In the genomic region with DNA sequence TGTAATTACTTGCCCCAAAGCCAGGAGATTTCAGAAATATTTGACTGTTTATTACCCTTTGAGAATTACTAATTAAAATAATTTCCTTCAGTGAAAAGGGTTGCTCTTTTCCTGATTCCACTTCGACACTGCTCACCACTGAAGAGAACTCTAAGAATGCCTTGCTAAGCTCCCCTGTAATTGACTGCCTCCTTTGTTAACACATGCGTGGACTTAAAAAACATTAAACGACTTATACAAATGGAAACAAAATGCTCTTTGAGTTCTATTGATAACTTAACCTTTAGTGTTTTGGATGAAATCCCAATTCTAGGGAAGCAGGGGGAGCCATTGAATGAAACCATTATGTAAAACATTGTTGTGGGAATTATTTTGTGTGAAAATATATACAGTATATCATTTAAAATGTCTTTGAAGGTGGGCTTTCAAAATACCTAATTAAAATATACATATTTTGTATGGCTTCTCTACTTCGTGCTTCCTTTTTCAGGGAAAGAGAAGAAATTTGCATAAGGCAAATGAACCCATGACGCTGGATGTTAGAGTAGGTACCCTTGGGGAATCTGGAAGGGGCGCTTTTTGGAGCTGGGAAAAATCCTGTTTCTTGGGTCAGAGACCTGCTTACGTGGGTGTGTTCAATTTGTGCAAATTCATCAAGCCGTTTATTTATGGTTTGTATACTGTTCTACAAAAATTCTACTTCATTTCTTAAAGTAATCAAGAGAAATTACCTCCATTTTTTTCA, we compare ENCODE assay signal across 21 cellular contexts.
DNase-seq lines count a peak whose midpoint lies in the region; ATAC-seq, FAIRE-seq and TF ChIP-seq lines count a peak whose summit lies in the region.
"Had no signal": no experiment of that assay in that cellular context is flagged by ENCODE, and none has a peak within 500 bp of the region (broad histone marks: within the 10 kb centered on the region; RNA-seq: fewer than 3 reads in every experiment).

No MANE protein-coding gene starts in this region.

- 49% methylated on average over 7 of the region's 8 CpGs for WGBS in HUES64
- 3% methylated on average over 8 of the region's 8 CpGs for WGBS in K562 (ENCODE audit: insufficient coverage, low coverage, missing lambda C conversion rate)

- CTCF ChIA-PET in K562 (lab: Yijun Ruan, JAX; ENCODE audit: low intra/inter-chr PET ratio), result no interaction called here

- BruUV-seq in K562 (replicated peaks; lab: Mats Ljungman, UMichigan), result no TSS peak

- H2AFZ ChIP-seq in K562 (ENCODE audit: low read depth, low read length) (0 out of 2 replicates have a peak overlapping the region, but pooled peaks have one; percentile 2), neural progenitor cell (replicated peaks) (no peak overlapping the region)

- peak overlapping the region; percentile 35; the same call in 1 of the 2 replicates for H3K27ac ChIP-seq in HUES64 (ENCODE audit: low read depth, low read length)
- no peak overlapping the region for H3K27ac ChIP-seq in K562 (ENCODE audit: extremely low read depth, low read depth, low read length)
- peak overlapping the region; percentile 24 for H3K27ac ChIP-seq in neural progenitor cell
- H3K27ac ChIP-seq: left lung, transverse colon had no signal

- FAIRE-seq in A204.1 (lab: Jason Lieb, UNC), result peak; percentile 34
- no peak for FAIRE-seq in K562 (lab: Jason Lieb, UNC)
- FAIRE-seq: D721Med had no signal

- H3K4me3 ChIP-seq in HUES64 (ENCODE audit: low read length), result no peak overlapping the region
- no peak overlapping the region for H3K4me3 ChIP-seq in K562
- H3K4me3 ChIP-seq in neural progenitor cell, result peak overlapping the region; percentile 17
- H3K4me3 ChIP-seq: left lung, transverse colon had no signal

- no peak overlapping the region for H3K4me3 Mint-ChIP-seq in neural progenitor cell
- no peak overlapping the region for H3K4me3 Mint-ChIP-seq in activated T-helper 2 cell treated with anti-CD3 and anti-CD28 coated beads, Interferon-gamma antibody, Interleukin-2, Interleukin-4, amounts not matched to agents 10 μg/mL and 5 μg/mL and 100 μg/mL, durations not matched to agents 14 hours and 24 hours and 36 hours (ENCODE audit: low read depth)
- H3K4me3 Mint-ChIP-seq: activated B cell treated with CpG ODN at 0.5 μM for 24 hours; activated CD4-positive, alpha-beta memory T cell treated with anti-CD3 and anti-CD28 coated beads for 36 hours; stimulated activated naive CD8-positive, alpha-beta T cell treated with anti-CD3 and anti-CD28 coated beads, Interleukin-15, Interleukin-2, amounts not matched to agents 100 ng/mL and 50 ng/mL, for 24 hours had no signal

- no peaks in the 10 kb centered on the region for H3K9me1 ChIP-seq in K562 (ENCODE audit: control insufficient read depth, insufficient read depth, low read length)

- no peak overlapping the region for H3K9ac ChIP-seq in HUES64 (ENCODE audit: low read depth, low read length)
- no peak overlapping the region for H3K9ac ChIP-seq in K562 (ENCODE audit: insufficient read depth in 1 of 2, low read depth in 2 of 2, low read length in 2 of 2)
- H3K9ac ChIP-seq in neural progenitor cell, result no peak overlapping the region

- peaks cover 25% of the 10 kb centered on the region for H3K4me1 Mint-ChIP-seq in neural progenitor cell
- H3K4me1 Mint-ChIP-seq in activated T-helper 2 cell treated with anti-CD3 and anti-CD28 coated beads, Interferon-gamma antibody, Interleukin-2, Interleukin-4, amounts not matched to agents 10 μg/mL and 5 μg/mL and 100 μg/mL, durations not matched to agents 14 hours and 24 hours and 36 hours (ENCODE audit: low read depth), result peaks cover 1% of the 10 kb centered on the region
- H3K4me1 Mint-ChIP-seq: activated B cell treated with CpG ODN at 0.5 μM for 24 hours had no signal

- TF ChIP-seq POLR2A in K562 (conservative IDR thresholded peaks at IDR 0.05), result no peak

- H3K9me3 ChIP-seq in HUES64 (ENCODE audit: insufficient read depth, low read depth, low read length), result no peaks in the 10 kb centered on the region
- no peaks in the 10 kb centered on the region for H3K9me3 ChIP-seq in K562 (replicated peaks; ENCODE audit: control insufficient read depth, insufficient read depth, low read depth, low read length)
- H3K9me3 ChIP-seq in neural progenitor cell (ENCODE audit: low read depth), result no peaks in the 10 kb centered on the region
- H3K9me3 ChIP-seq: left lung, transverse colon had no signal

- in situ Hi-C loops in K562 (cut with MboI), result no loop called here

- H3K4me2 ChIP-seq in K562 (ENCODE audit: insufficient read depth, low read length) (no peak overlapping the region), neural progenitor cell (peak overlapping the region; percentile 64)

- H3K27ac Mint-ChIP-seq in neural progenitor cell, result no peak overlapping the region
- no peak overlapping the region for H3K27ac Mint-ChIP-seq in activated T-helper 2 cell treated with anti-CD3 and anti-CD28 coated beads, Interferon-gamma antibody, Interleukin-2, Interleukin-4, amounts not matched to agents 10 μg/mL and 5 μg/mL and 100 μg/mL, durations not matched to agents 14 hours and 24 hours and 36 hours
- H3K27ac Mint-ChIP-seq: activated B cell treated with CpG ODN at 0.5 μM for 24 hours; activated CD4-positive, alpha-beta memory T cell treated with anti-CD3 and anti-CD28 coated beads for 36 hours; stimulated activated naive CD8-positive, alpha-beta T cell treated with anti-CD3 and anti-CD28 coated beads, Interleukin-15, Interleukin-2, amounts not matched to agents 100 ng/mL and 50 ng/mL, for 24 hours had no signal

- H3F3A ChIP-seq in neural progenitor cell (ENCODE audit: low read depth), result peaks cover 20% of the 10 kb centered on the region

- no peak for DNase-seq in K562 (ENCODE audit: extremely low read depth in 1 of 4, low spot score in 3 of 4)
- DNase-seq in neural progenitor cell (ENCODE audit: low spot score), result peak; percentile 75
- no peak for DNase-seq in activated T-helper 2 cell treated with anti-CD3 and anti-CD28 coated beads, Interferon-gamma antibody, Interleukin-2, Interleukin-4, amounts not matched to agents 10 μg/mL and 5 μg/mL and 100 μg/mL, durations not matched to agents 14 hours and 24 hours and 36 hours (ENCODE audit: low spot score)
- no peak for DNase-seq in activated CD4-positive, alpha-beta T cell treated with anti-CD3 and anti-CD28 coated beads, Interleukin-2, amount 50 U/mL, for 48 hours
- DNase-seq: activated B cell treated with CpG ODN at 0.5 μM for 24 hours; activated CD4-positive, alpha-beta memory T cell treated with anti-CD3 and anti-CD28 coated beads for 36 hours; activated effector memory CD4-positive, alpha-beta T cell treated with anti-CD3 and anti-CD28 coated beads, Interleukin-2, amount 50 U/mL, for 16 hours; C1 segment of cervical spinal cord; dermis blood vessel endothelial cell; hippocampal formation; left lung; NCI-H1417 treated with DMSO at 0.1 percent for 48 hours; NCI-H774; T1000; transverse colon had no signal

- TF ChIP-seq RAD21 in K562 (CRISPR knock-in tag; conservative IDR thresholded peaks at IDR 0.05 in 1 of 2, IDR thresholded peaks at IDR 0.05 in 1 of 2), result no peak

- H3K36me3 ChIP-seq in HUES64 (ENCODE audit: insufficient read depth, low read length) (no peaks in the 10 kb centered on the region), K562 (ENCODE audit: control insufficient read depth, insufficient read depth, low read length) (no peaks in the 10 kb centered on the region), neural progenitor cell (no peaks in the 10 kb centered on the region)
- H3K36me3 ChIP-seq: left lung, transverse colon had no signal

- no peaks in the 10 kb centered on the region for H3K27me3 ChIP-seq in HUES64 (ENCODE audit: insufficient read depth, low read length)
- H3K27me3 ChIP-seq in K562 (ENCODE audit: control insufficient read depth in 2 of 2, insufficient read depth in 2 of 2, low read length in 2 of 2), result peaks cover 4 to 5% of the 10 kb centered on the region in 2 experiments; a peak in 2 of 5 replicates
- H3K27me3 ChIP-seq in neural progenitor cell, result no peaks in the 10 kb centered on the region
- H3K27me3 ChIP-seq: left lung, transverse colon had no signal

- H4K20me1 ChIP-seq in K562 (replicated peaks; ENCODE audit: control insufficient read depth, insufficient read depth, low read length) (no peaks in the 10 kb centered on the region), neural progenitor cell (ENCODE audit: low read depth) (peaks cover 7% of the 10 kb centered on the region)

- H3K9me3 Mint-ChIP-seq in neural progenitor cell, result no peaks in the 10 kb centered on the region
- no peaks in the 10 kb centered on the region for H3K9me3 Mint-ChIP-seq in activated T-helper 2 cell treated with anti-CD3 and anti-CD28 coated beads, Interferon-gamma antibody, Interleukin-2, Interleukin-4, amounts not matched to agents 10 μg/mL and 5 μg/mL and 100 μg/mL, durations not matched to agents 14 hours and 24 hours and 36 hours
- H3K9me3 Mint-ChIP-seq: activated B cell treated with CpG ODN at 0.5 μM for 24 hours; activated CD4-positive, alpha-beta memory T cell treated with anti-CD3 and anti-CD28 coated beads for 36 hours; stimulated activated naive CD8-positive, alpha-beta T cell treated with anti-CD3 and anti-CD28 coated beads, Interleukin-15, Interleukin-2, amounts not matched to agents 100 ng/mL and 50 ng/mL, for 24 hours had no signal

- intact Hi-C loops in K562 (cut with micrococcal nuclease), result no loop called here
- intact Hi-C loops in activated T-helper 2 cell treated with anti-CD3 and anti-CD28 coated beads, Interferon-gamma antibody, Interleukin-2, Interleukin-4, amounts not matched to agents 10 μg/mL and 5 μg/mL and 100 μg/mL, durations not matched to agents 14 hours and 24 hours and 36 hours (cut with micrococcal nuclease), result no loop called here

- POLR2A ChIA-PET in K562 (lab: Yijun Ruan, JAX), result no interaction called here

- no peaks in the 10 kb centered on the region for H3K36me3 Mint-ChIP-seq in neural progenitor cell
- H3K36me3 Mint-ChIP-seq in activated T-helper 2 cell treated with anti-CD3 and anti-CD28 coated beads, Interferon-gamma antibody, Interleukin-2, Interleukin-4, amounts not matched to agents 10 μg/mL and 5 μg/mL and 100 μg/mL, durations not matched to agents 14 hours and 24 hours and 36 hours (ENCODE audit: low read depth), result no peaks in the 10 kb centered on the region
- H3K36me3 Mint-ChIP-seq: activated CD4-positive, alpha-beta memory T cell treated with anti-CD3 and anti-CD28 coated beads for 36 hours had no signal

- ATAC-seq in K562 (no peak), HG03439 (IDR thresholded peaks at IDR 0.05; ENCODE audit: unreplicated experiment) (no peak), HG03520 (IDR thresholded peaks at IDR 0.05; ENCODE audit: unreplicated experiment) (no peak)
- ATAC-seq: left lung had no signal

- no peak for TF ChIP-seq EP300 in K562 (IDR thresholded peaks at IDR 0.05; ENCODE audit: low read length)

- peaks cover 2% of the 10 kb centered on the region for H3K27me3 Mint-ChIP-seq in neural progenitor cell (ENCODE audit: insufficient read depth, low read depth)
- peaks cover 26% of the 10 kb centered on the region for H3K27me3 Mint-ChIP-seq in activated T-helper 2 cell treated with anti-CD3 and anti-CD28 coated beads, Interferon-gamma antibody, Interleukin-2, Interleukin-4, amounts not matched to agents 10 μg/mL and 5 μg/mL and 100 μg/mL, durations not matched to agents 14 hours and 24 hours and 36 hours (ENCODE audit: low read depth)
- H3K27me3 Mint-ChIP-seq: activated CD4-positive, alpha-beta memory T cell treated with anti-CD3 and anti-CD28 coated beads for 36 hours; stimulated activated naive CD8-positive, alpha-beta T cell treated with anti-CD3 and anti-CD28 coated beads, Interleukin-15, Interleukin-2, amounts not matched to agents 100 ng/mL and 50 ng/mL, for 24 hours had no signal

- H3K79me2 ChIP-seq in K562 (ENCODE audit: control insufficient read depth, insufficient read depth, low read length), result no peaks in the 10 kb centered on the region
- no peaks in the 10 kb centered on the region for H3K79me2 ChIP-seq in neural progenitor cell (ENCODE audit: low read depth)

- H3K4me1 ChIP-seq in HUES64 (ENCODE audit: insufficient read depth, low read length), result peaks cover 43% of the 10 kb centered on the region
- no peaks in the 10 kb centered on the region for H3K4me1 ChIP-seq in K562 (replicated peaks in 1 of 2; ENCODE audit: control insufficient read depth in 2 of 2, insufficient read depth in 2 of 2, low read length in 2 of 2)
- H3K4me1 ChIP-seq in neural progenitor cell, result peaks cover 39% of the 10 kb centered on the region

- TF ChIP-seq CTCF in K562 (IDR thresholded peaks at IDR 0.05 in 2 of 3, conservative IDR thresholded peaks at IDR 0.05 in 1 of 3; ENCODE audit: insufficient read depth in 2 of 3, low read depth in 1 of 3, low read length in 3 of 3) (no peak), neural progenitor cell (IDR thresholded peaks at IDR 0.05) (no peak)
